In the genomic region with DNA sequence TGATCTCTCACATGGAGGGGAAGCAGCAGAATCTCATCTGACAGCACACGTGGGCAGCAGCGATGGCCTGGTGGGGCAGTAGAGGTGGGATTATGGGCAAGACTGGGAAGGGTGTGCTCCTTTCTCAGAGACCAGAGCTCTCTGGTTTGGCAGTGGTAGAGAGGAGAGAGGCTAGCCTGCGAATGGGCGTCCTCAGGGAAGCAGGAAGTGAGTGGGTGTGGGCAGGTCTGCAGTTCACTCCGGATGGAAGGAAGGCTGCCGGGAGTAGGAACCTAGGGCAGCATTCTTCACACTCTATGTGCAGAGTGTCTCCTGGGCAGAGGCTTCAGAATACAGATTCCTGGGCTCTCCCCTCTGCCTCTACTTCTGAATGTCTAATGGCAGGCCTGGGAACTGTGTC, we compare ENCODE assay signal across 14 cellular contexts.
"Had no signal": no experiment of that assay in that cellular context is flagged by ENCODE, and none has a peak within 500 bp of the region (broad histone marks: within the 10 kb centered on the region; RNA-seq: fewer than 3 reads in every experiment).

No MANE protein-coding gene starts in this region.

- H3K4me1 Mint-ChIP-seq: activated naive CD8-positive, alpha-beta T cell treated with anti-CD3 and anti-CD28 coated beads, Interleukin-2, amount 10 ng/mL, durations not matched to agents 7 days and 5 days; naive B cell; stimulated activated naive CD8-positive, alpha-beta T cell treated with anti-CD3 and anti-CD28 coated beads, Interleukin-15, amount 100 ng/mL, for 72 hours; T-cell had no signal

- H3K4me3 ChIP-seq: lower lobe of right lung, spleen had no signal

- H3K36me3 ChIP-seq: lower lobe of right lung, spleen had no signal

- H3K36me3 Mint-ChIP-seq: activated naive CD8-positive, alpha-beta T cell treated with anti-CD3 and anti-CD28 coated beads, Interleukin-2, amount 10 ng/mL, durations not matched to agents 7 days and 5 days; T-cell had no signal

- H3K27me3 ChIP-seq: spleen had no signal

- H3K27ac Mint-ChIP-seq: activated naive CD8-positive, alpha-beta T cell treated with anti-CD3 and anti-CD28 coated beads, Interleukin-2, amount 10 ng/mL, durations not matched to agents 7 days and 5 days; T-cell had no signal

- H3K27ac ChIP-seq: lower lobe of right lung had no signal

- H3K4me3 Mint-ChIP-seq: activated naive CD8-positive, alpha-beta T cell treated with anti-CD3 and anti-CD28 coated beads, Interleukin-2, amount 10 ng/mL, durations not matched to agents 7 days and 5 days; naive B cell; stimulated activated naive CD8-positive, alpha-beta T cell treated with anti-CD3 and anti-CD28 coated beads, Interleukin-15, amount 100 ng/mL, for 72 hours; T-cell had no signal

- H3K9me3 ChIP-seq: lower lobe of right lung, SK-N-SH had no signal

- ATAC-seq: activated CD4-positive, CD25-positive, alpha-beta regulatory T cell treated with anti-CD3 and anti-CD28 coated beads, Interleukin-2, amount 50 U/mL, for 24 hours; stimulated activated naive CD8-positive, alpha-beta T cell treated with anti-CD3 and anti-CD28 coated beads, Interleukin-15, amount 100 ng/mL, for 72 hours; T-cell had no signal

- H3K9me3 Mint-ChIP-seq: activated naive CD8-positive, alpha-beta T cell treated with anti-CD3 and anti-CD28 coated beads, Interleukin-2, amount 10 ng/mL, durations not matched to agents 7 days and 5 days had no signal

- DNase-seq: activated CD4-positive, alpha-beta T cell treated with anti-CD3 and anti-CD28 coated beads, Interleukin-2, amount 50 U/mL, for 1 hour; activated naive CD4-positive, alpha-beta T cell; activated naive CD8-positive, alpha-beta T cell treated with anti-CD3 and anti-CD28 coated beads, Interleukin-2, amount 10 ng/mL, durations not matched to agents 7 days and 5 days; anterior cingulate cortex; hypothalamus; kidney glomerular epithelial cell; lower lobe of right lung; naive B cell; SK-N-SH; spleen; stimulated activated naive CD8-positive, alpha-beta T cell treated with anti-CD3 and anti-CD28 coated beads, Interleukin-15, amount 100 ng/mL, for 72 hours; T-cell; T-helper 9 cell had no signal

- H3K27me3 Mint-ChIP-seq: activated naive CD8-positive, alpha-beta T cell treated with anti-CD3 and anti-CD28 coated beads, Interleukin-2, amount 10 ng/mL, durations not matched to agents 7 days and 5 days; stimulated activated naive CD8-positive, alpha-beta T cell treated with anti-CD3 and anti-CD28 coated beads, Interleukin-15, amount 100 ng/mL, for 72 hours; T-cell had no signal
